In genomic region chr9:124507880-124508432, GRCh38 we compare ENCODE assay signal across 18 cellular contexts. TPM values are rescaled to one million over a fixed set of nuclear protein-coding genes. Genes with fewer than 3 reads are reported as not detected.
A peak's percentile ranks its signal among the peaks of the same experiment; 100 is the strongest.
DNase-seq lines count a peak whose midpoint lies in the region; ATAC-seq and TF ChIP-seq lines count a peak whose summit lies in the region.
"Had no signal": no experiment of that assay in that cellular context is flagged by ENCODE, and none has a peak within 500 bp of the region (broad histone marks: within the 10 kb centered on the region; RNA-seq: fewer than 3 reads in every experiment).

No MANE protein-coding gene starts in this region.

- H3K36me3 ChIP-seq in adrenal gland (replicated peaks in 1 of 2) (no peaks in the 10 kb centered on the region), spleen (peaks cover 0 to 5% (median 0%) of the 10 kb centered on the region in 6 donors), right atrium auricular region (no peaks in the 10 kb centered on the region)
- H3K36me3 ChIP-seq: BE2C had no signal

- intact Hi-C loops in adrenal gland (cut with DNase I) (no loop called here), spleen (cut with DNase I; ENCODE audit: low total_unique reads) (no loop called here)

- H3K27me3 ChIP-seq in adrenal gland = peaks cover 9% of the 10 kb centered on the region
- peaks cover 0 to 59% (median 27%) of the 10 kb centered on the region in 7 donors for H3K27me3 ChIP-seq in spleen (replicated peaks in 1 of 7)
- peaks cover 11 to 24% of the 10 kb centered on the region in 2 donors for H3K27me3 ChIP-seq in right atrium auricular region

- H3K9me3 ChIP-seq in adrenal gland (replicated peaks in 1 of 3) (no peaks in the 10 kb centered on the region), spleen (no peaks in the 10 kb centered on the region), right atrium auricular region (no peaks in the 10 kb centered on the region)
- H3K9me3 ChIP-seq: BE2C had no signal

- H3K4me3 ChIP-seq in adrenal gland (peak overlapping the region in 1 of 4 donors; percentile 76), spleen (peak overlapping the region in 7 of 8 donors; percentile 38 to 76 (median 48)), right atrium auricular region (no peak overlapping the region)

- TF ChIP-seq POLR2A in adrenal gland (IDR thresholded peaks at IDR 0.05) = no peak
- no peak for TF ChIP-seq POLR2A in spleen (IDR thresholded peaks at IDR 0.05)

- DNase-seq in 8988T (peak; percentile 9), GM20000 (ENCODE audit: low spot score) (peak; percentile 18), adrenal gland (peak in 2 of 7 donors; percentile 20 to 33), spleen (no peak), DMS 273 treated with DMSO at 0.1 percent for 48 hours (lab: John Stamatoyannopoulos, UW) (no peak), right atrium auricular region (ENCODE audit: low spot score) (no peak)
- DNase-seq: BE2C; CD8-positive, alpha-beta T cell; COR-L47; DND-41; GDM1; IMR-90; KG1 had no signal

- peaks cover 22 to 42% of the 10 kb centered on the region in 2 donors for H3K4me1 ChIP-seq in adrenal gland (replicated peaks in 1 of 2)
- H3K4me1 ChIP-seq in spleen = peaks cover 9 to 47% (median 28%) of the 10 kb centered on the region in 6 donors
- H3K4me1 ChIP-seq in right atrium auricular region = peaks cover 0 to 19% of the 10 kb centered on the region in 2 donors

- WGBS in adrenal gland, 4 donors = 61 to 80% (median 74%) methylated on average over 7 to 12 of the region's 12 CpGs
- WGBS in spleen, 5 donors = 58 to 81% (median 66%) methylated on average over 12 of the region's 12 CpGs

- no peak for TF ChIP-seq CTCF in GM20000 (IDR thresholded peaks at IDR 0.05; ENCODE audit: extremely low read depth, missing control alignments)
- TF ChIP-seq CTCF in adrenal gland (IDR thresholded peaks at IDR 0.05) = no peak
- no peak for TF ChIP-seq CTCF in spleen (IDR thresholded peaks at IDR 0.05 in 8 of 11, conservative IDR thresholded peaks at IDR 0.05 in 3 of 11)
- TF ChIP-seq CTCF in right atrium auricular region (IDR thresholded peaks at IDR 0.05) = no peak

- ATAC-seq in HG03342 (IDR thresholded peaks at IDR 0.05; ENCODE audit: unreplicated experiment) = no peak
- ATAC-seq: CD8-positive, alpha-beta T cell had no signal

- H3K27ac ChIP-seq in adrenal gland = peak overlapping the region; percentile 81 to 95 (median 90)
- H3K27ac ChIP-seq in spleen = peak overlapping the region; percentile 41 to 87 (median 80)
- H3K27ac ChIP-seq in right atrium auricular region = no peak overlapping the region
- H3K27ac ChIP-seq: C4-2B, HL-60 had no signal

RNA-seq across cellular contexts. Expression of gene NR5A1, which starts 0.8 kb away (rescaled TPM):
- total RNA-seq in adrenal gland (100 to 1,000 TPM; 167 to 637 (median 218) TPM), spleen (100 to 1,000 TPM; 127 to 378 (median 231) TPM), right atrium auricular region (not detected)
- polyA plus RNA-seq in adrenal gland (100 to 1,000 TPM; 110 to 312 (median 225) TPM), spleen (100 to 1,000 TPM in 1 of 3 donors, 10 to 100 TPM in 2; 46.5 to 182 (median 65.0) TPM)
- total RNA-seq: CD8-positive, alpha-beta T cell; IMR-90; LHCN-M2 had no signal
- polyA plus RNA-seq: AG04450, IMR-90 had no signal

RNA-seq across cellular contexts. Expression of gene ADGRD2, which starts 57.7 kb away (rescaled TPM):
- total RNA-seq in adrenal gland (1 to 10 TPM in 1 of 8 donors, under 1 TPM in 4, not detected in 3; 0.29 to 4.4 (median 0.39) TPM), spleen (under 1 TPM in 4 of 7 donors, not detected in 3; 0.18 to 0.50 (median 0.33) TPM), right atrium auricular region (not detected)
- polyA plus RNA-seq in adrenal gland (1 to 10 TPM in 1 of 3 donors, under 1 TPM in 2; 0.16 to 1.0 (median 0.53) TPM), spleen (under 1 TPM in 1 of 3 donors, not detected in 2; 0.15 TPM)
- total RNA-seq: CD8-positive, alpha-beta T cell; IMR-90; LHCN-M2 had no signal
- polyA plus RNA-seq: AG04450, IMR-90 had no signal

Comparison
In these comparisons a context has a peak if more than half of its experiments do, and no peak if none do; other contexts are left out.
1. DNase-seq: peak in 8988T (single experiment) and GM20000 (single experiment); none in spleen (single experiment), DMS 273 treated with DMSO at 0.1 percent for 48 hours (single experiment) and right atrium auricular region (single experiment).
2. H3K27ac ChIP-seq: peak in adrenal gland (5 of 5) and spleen (8 of 8); none in right atrium auricular region (0 of 2).
3. H3K4me3 ChIP-seq: peak in spleen (7 of 8); none in right atrium auricular region (0 of 2).
4. RNA of gene NR5A1, which starts 0.8 kb away (total RNA-seq): 127 to 378 TPM in spleen and 167 to 637 TPM in adrenal gland; not detected in right atrium auricular region; every median in the first group is over 100 times any median in the second.